24 cellular contexts compared by ENCODE assay signal in genomic region chr6:71298459-71298858, GRCh38.
"Had no signal": no experiment of that assay in that cellular context is flagged by ENCODE, and none has a peak within 500 bp of the region (broad histone marks: within the 10 kb centered on the region; RNA-seq: fewer than 3 reads in every experiment).

No MANE protein-coding gene starts in this region.

- H3K27ac ChIP-seq: left lung, pancreas, testis, tibial artery had no signal

- DNase-seq: cerebellar nuclear complex; cortex of kidney; effector memory CD8-positive, alpha-beta T cell; hypothalamus; left cardiac atrium; left lung; mesenchymal stem cell; midbrain; naive thymus-derived CD4-positive, alpha-beta T cell; occipital lobe; pancreas; stimulated activated CD4-positive, alpha-beta T cell treated with anti-CD3 and anti-CD28 coated beads, Interleukin-12 subunit alpha, Interleukin-12 subunit beta, amount 100 ng/mL, for 4 hours; stimulated activated CD4-positive, alpha-beta T cell treated with anti-CD3 and anti-CD28 coated beads, Interleukin-2, amount 100 ng/mL, for 24 hours; stimulated activated CD4-positive, alpha-beta T cell treated with anti-CD3 and anti-CD28 coated beads, Interleukin-4, amount 100 ng/mL, for 24 hours; stimulated activated naive CD4-positive, alpha-beta T cell treated with Interleukin-2 at 50 U/mL for 16 hours; substantia nigra; testis; tibial artery had no signal

- H3K4me3 ChIP-seq: left lung, pancreas, smooth muscle cell, testis, tibial artery had no signal

- H3K4me3 Mint-ChIP-seq: effector memory CD8-positive, alpha-beta T cell; naive thymus-derived CD4-positive, alpha-beta T cell; nephron; stimulated activated effector memory CD8-positive, alpha-beta T cell treated with anti-CD3 and anti-CD28 coated beads, Interleukin-12 subunit alpha, Interleukin-12 subunit beta, amount 100 ng/mL, for 72 hours; type B pancreatic cell had no signal

- H3K4me1 Mint-ChIP-seq: naive thymus-derived CD4-positive, alpha-beta T cell; stimulated activated effector memory CD8-positive, alpha-beta T cell treated with anti-CD3 and anti-CD28 coated beads, Interleukin-12 subunit alpha, Interleukin-12 subunit beta, amount 100 ng/mL, for 72 hours had no signal

- H3K27me3 Mint-ChIP-seq: effector memory CD8-positive, alpha-beta T cell; naive thymus-derived CD4-positive, alpha-beta T cell; progenitor cell of endocrine pancreas; type B pancreatic cell had no signal

- H3K9me3 Mint-ChIP-seq: effector memory CD8-positive, alpha-beta T cell; nephron; stimulated activated effector memory CD8-positive, alpha-beta T cell treated with anti-CD3 and anti-CD28 coated beads, Interleukin-12 subunit alpha, Interleukin-12 subunit beta, amount 100 ng/mL, for 72 hours; type B pancreatic cell had no signal

- H3K4me2 ChIP-seq: smooth muscle cell had no signal

- ATAC-seq: effector memory CD8-positive, alpha-beta T cell; left cardiac atrium; left lung; naive thymus-derived CD4-positive, alpha-beta T cell; pancreas; sciatic nerve; stimulated activated effector memory CD8-positive, alpha-beta T cell treated with anti-CD3 and anti-CD28 coated beads, Interleukin-12 subunit alpha, Interleukin-12 subunit beta, amount 100 ng/mL, for 72 hours had no signal

- H3K27ac Mint-ChIP-seq: effector memory CD8-positive, alpha-beta T cell; naive thymus-derived CD4-positive, alpha-beta T cell; progenitor cell of endocrine pancreas; stimulated activated effector memory CD8-positive, alpha-beta T cell treated with anti-CD3 and anti-CD28 coated beads, Interleukin-12 subunit alpha, Interleukin-12 subunit beta, amount 100 ng/mL, for 72 hours; type B pancreatic cell had no signal

- H3K9me3 ChIP-seq: left lung, pancreas, testis, tibial artery had no signal

- H3K4me1 ChIP-seq: testis had no signal

- H3K27me3 ChIP-seq: left lung, pancreas, testis, tibial artery had no signal
